Comparison of ENCODE assay signal across 24 cellular contexts in the genomic region with DNA sequence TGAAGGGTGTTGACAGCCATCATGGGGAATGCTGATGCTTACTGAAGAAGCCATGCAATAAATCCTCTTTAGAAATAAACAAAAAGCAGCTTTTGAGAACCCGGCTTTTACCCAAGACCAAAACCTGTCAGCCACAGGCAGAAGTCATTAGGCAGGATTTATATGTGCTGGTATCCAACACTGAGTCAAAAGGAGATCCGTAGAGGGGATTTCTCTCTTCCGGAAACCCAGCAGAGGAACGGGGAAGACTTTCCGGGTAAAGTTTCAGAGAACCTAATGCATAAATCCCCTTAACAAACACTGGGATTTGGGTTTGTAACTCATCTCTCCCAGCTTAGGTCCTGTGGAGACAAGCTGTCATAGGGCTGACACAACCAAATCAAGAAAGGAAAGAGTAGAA.
"Had no signal": no experiment of that assay in that cellular context is flagged by ENCODE, and none has a peak within 500 bp of the region (broad histone marks: within the 10 kb centered on the region; RNA-seq: fewer than 3 reads in every experiment).

No MANE protein-coding gene starts in this region.

- H3K36me3 ChIP-seq: esophagus squamous epithelium, left lung, ovary, sigmoid colon, upper lobe of right lung, uterus had no signal

- H3K27me3 Mint-ChIP-seq: effector memory CD8-positive, alpha-beta T cell; naive thymus-derived CD4-positive, alpha-beta T cell; stimulated activated memory B cell treated with anti-CD40 and anti-IgM and Interleukin-4, amounts not matched to agents 10 μg/mL and 1 μg/mL and 100 μg/mL, for 72 hours had no signal

- H3K9me3 ChIP-seq: esophagus squamous epithelium, left lung, ovary, psoas muscle, sigmoid colon, thoracic aorta, tibial nerve, upper lobe of right lung, uterus had no signal

- DNase-seq: cerebellar nuclear complex; cortex of kidney; effector memory CD8-positive, alpha-beta T cell; esophagus squamous epithelium; kidney; left lung; mesendoderm; midbrain; naive thymus-derived CD4-positive, alpha-beta T cell; occipital lobe; ovary; posterior cingulate gyrus; psoas muscle; right cardiac atrium; sigmoid colon; stimulated activated CD4-positive, alpha-beta T cell treated with anti-CD3 and anti-CD28 coated beads, Interleukin-4, amount 100 ng/mL, for 4 hours; stimulated activated naive CD8-positive, alpha-beta T cell treated with anti-CD3 and anti-CD28 coated beads, Interleukin-15, Interleukin-2, amounts not matched to agents 100 U/mL and 50 U/mL, for 24 hours; substantia nigra; upper lobe of right lung; uterus had no signal

- H3K4me3 ChIP-seq: esophagus squamous epithelium, left lung, ovary, psoas muscle, sigmoid colon, thoracic aorta, tibial nerve, upper lobe of right lung, uterus had no signal

- H3K27ac ChIP-seq: left lung, ovary, psoas muscle, sigmoid colon, thoracic aorta, tibial nerve, upper lobe of right lung, uterus had no signal

- H3K27ac Mint-ChIP-seq: effector memory CD8-positive, alpha-beta T cell; naive thymus-derived CD4-positive, alpha-beta T cell; nephron; stimulated activated memory B cell treated with anti-CD40 and anti-IgM and Interleukin-4, amounts not matched to agents 10 μg/mL and 1 μg/mL and 100 μg/mL, for 72 hours had no signal

- H3K27me3 ChIP-seq: esophagus squamous epithelium, left lung, ovary, sigmoid colon, tibial nerve, upper lobe of right lung, uterus had no signal

- H3K4me3 Mint-ChIP-seq: effector memory CD8-positive, alpha-beta T cell; naive thymus-derived CD4-positive, alpha-beta T cell; nephron; stimulated activated memory B cell treated with anti-CD40 and anti-IgM and Interleukin-4, amounts not matched to agents 10 μg/mL and 1 μg/mL and 100 μg/mL, for 72 hours had no signal

- H3K9me3 Mint-ChIP-seq: effector memory CD8-positive, alpha-beta T cell; naive thymus-derived CD4-positive, alpha-beta T cell; nephron had no signal

- H3K4me1 ChIP-seq: left lung, sigmoid colon, upper lobe of right lung, uterus had no signal

- H3K4me1 Mint-ChIP-seq: stimulated activated memory B cell treated with anti-CD40 and anti-IgM and Interleukin-4, amounts not matched to agents 10 μg/mL and 1 μg/mL and 100 μg/mL, for 72 hours had no signal

- ATAC-seq: effector memory CD8-positive, alpha-beta T cell; left lung; naive thymus-derived CD4-positive, alpha-beta T cell; psoas muscle; right cardiac atrium; stimulated activated memory B cell treated with anti-CD40 and anti-IgM and Interleukin-4, amounts not matched to agents 10 μg/mL and 1 μg/mL and 100 μg/mL, for 72 hours; stimulated activated naive CD8-positive, alpha-beta T cell treated with anti-CD3 and anti-CD28 coated beads, Interleukin-15, Interleukin-2, amounts not matched to agents 100 U/mL and 50 U/mL, for 24 hours; upper lobe of right lung had no signal
